30 cellular contexts compared by ENCODE assay signal in genomic region chr1:247241687-247242086, GRCh38. TPM values are rescaled to one million over a fixed set of nuclear protein-coding genes. Genes with fewer than 3 reads are reported as not detected.
DNase-seq lines count a peak whose midpoint lies in the region; ATAC-seq, FAIRE-seq and TF ChIP-seq lines count a peak whose summit lies in the region.
"Had no signal": no experiment of that assay in that cellular context is flagged by ENCODE, and none has a peak within 500 bp of the region (broad histone marks: within the 10 kb centered on the region; RNA-seq: fewer than 3 reads in every experiment).

No MANE protein-coding gene starts in this region.

- no peak overlapping the region for H3K4me2 ChIP-seq in A549
- H3K4me2 ChIP-seq in astrocyte (ENCODE audit: low read length): no peak overlapping the region
- H3K4me2 ChIP-seq: GM23338, neural progenitor cell had no signal

- H3K27ac ChIP-seq in A549 (no peak overlapping the region), astrocyte (ENCODE audit: low read depth, low read length) (no peak overlapping the region), vagina (no peak overlapping the region)
- no peak overlapping the region for H3K27ac ChIP-seq in CD8-positive, alpha-beta memory T cell (ENCODE audit: low read depth, low read length)
- H3K27ac ChIP-seq: adrenal gland, neural progenitor cell, stomach, transverse colon had no signal

- POLR2A ChIA-PET in A549 (lab: Yijun Ruan, JAX): no interaction called here
- POLR2A ChIA-PET in CD8-positive, alpha-beta memory T cell (lab: Charles Lee): no interaction called here

- peaks cover 4% of the 10 kb centered on the region for H3K4me1 Mint-ChIP-seq in astrocyte (ENCODE audit: low read depth, unreplicated experiment)
- no peaks in the 10 kb centered on the region for H3K4me1 Mint-ChIP-seq in CD8-positive, alpha-beta memory T cell
- H3K4me1 Mint-ChIP-seq: GM23338, neural progenitor cell, T-helper 17 cell had no signal

- no peaks in the 10 kb centered on the region for H3K79me2 ChIP-seq in astrocyte (ENCODE audit: insufficient read depth, low read length)

- no peaks in the 10 kb centered on the region for H3K27me3 ChIP-seq in astrocyte (ENCODE audit: insufficient read depth, low read length)
- no peaks in the 10 kb centered on the region for H3K27me3 ChIP-seq in CD8-positive, alpha-beta memory T cell (ENCODE audit: insufficient read depth, low read length, poor library complexity, severe bottlenecking)
- H3K27me3 ChIP-seq in MG63: no peaks in the 10 kb centered on the region
- H3K27me3 ChIP-seq in vagina: no peaks in the 10 kb centered on the region
- H3K27me3 ChIP-seq: adrenal gland, neural progenitor cell, stomach, transverse colon had no signal

- H3K27me3 Mint-ChIP-seq in astrocyte (ENCODE audit: low read depth, unreplicated experiment): peaks cover 3% of the 10 kb centered on the region
- peaks cover 0 to 1% of the 10 kb centered on the region in 2 donors for H3K27me3 Mint-ChIP-seq in CD8-positive, alpha-beta memory T cell
- H3K27me3 Mint-ChIP-seq: dendritic cell treated with granulocyte-macrophage colony-stimulating factor and Interleukin-4, amounts not matched to agents 40 ng/mL and 50 ng/mL, for 4 days; progenitor cell of endocrine pancreas; T-helper 17 cell had no signal

- 8% methylated on average over 2 of the region's 2 CpGs for WGBS in A549 (ENCODE audit: missing lambda C conversion rate)

- no peak overlapping the region for H3K9ac ChIP-seq in astrocyte (ENCODE audit: low read length)
- H3K9ac ChIP-seq: neural progenitor cell had no signal

- TF ChIP-seq EP300 in A549 (IDR thresholded peaks at IDR 0.05): no peak

- H3K36me3 Mint-ChIP-seq in astrocyte (ENCODE audit: low read depth, unreplicated experiment): no peaks in the 10 kb centered on the region
- peaks cover 0 to 17% (median 1%) of the 10 kb centered on the region in 3 donors for H3K36me3 Mint-ChIP-seq in CD8-positive, alpha-beta memory T cell
- H3K36me3 Mint-ChIP-seq: neural progenitor cell had no signal

- H3K4me1 ChIP-seq in A549: no peaks in the 10 kb centered on the region
- H3K4me1 ChIP-seq in astrocyte (ENCODE audit: insufficient read depth, low read length): no peaks in the 10 kb centered on the region
- H3K4me1 ChIP-seq in CD8-positive, alpha-beta memory T cell (ENCODE audit: insufficient read depth, low read length): no peaks in the 10 kb centered on the region
- H3K4me1 ChIP-seq in vagina: no peaks in the 10 kb centered on the region
- H3K4me1 ChIP-seq: adrenal gland, BE2C, Caco-2, neural progenitor cell, stomach, transverse colon had no signal

- intact Hi-C loops in vagina (cut with DNase I): no loop called here

- CTCF ChIA-PET in A549 (lab: Yijun Ruan, JAX): no interaction called here
- CTCF ChIA-PET in CD8-positive, alpha-beta memory T cell (lab: Charles Lee): no interaction called here

- TF ChIP-seq CTCF in A549 (IDR thresholded peaks at IDR 0.05): no peak
- no peak for TF ChIP-seq CTCF in astrocyte (IDR thresholded peaks at IDR 0.05; ENCODE audit: insufficient read depth, low read depth, low read length)
- no peak for TF ChIP-seq CTCF in vagina (IDR thresholded peaks at IDR 0.05)

- H3K36me3 ChIP-seq in astrocyte (ENCODE audit: insufficient read depth, low read length) (no peaks in the 10 kb centered on the region), MG63 (no peaks in the 10 kb centered on the region), vagina (no peaks in the 10 kb centered on the region)
- no peaks in the 10 kb centered on the region for H3K36me3 ChIP-seq in CD8-positive, alpha-beta memory T cell (ENCODE audit: insufficient read depth, low read length)
- H3K36me3 ChIP-seq: adrenal gland, BE2C, neural progenitor cell, stomach, transverse colon had no signal

- H2AFZ ChIP-seq in astrocyte (ENCODE audit: low read depth, low read length): no peak overlapping the region
- H2AFZ ChIP-seq: GM23338, neural progenitor cell had no signal

- peaks cover 4% of the 10 kb centered on the region for H3K9me3 Mint-ChIP-seq in astrocyte (ENCODE audit: unreplicated experiment)
- peaks cover 5 to 19% (median 15%) of the 10 kb centered on the region in 5 donors for H3K9me3 Mint-ChIP-seq in CD8-positive, alpha-beta memory T cell
- H3K9me3 Mint-ChIP-seq: GM23338 had no signal

- peak overlapping the region; percentile 66 for H3K27ac Mint-ChIP-seq in astrocyte (ENCODE audit: unreplicated experiment)
- no peak overlapping the region for H3K27ac Mint-ChIP-seq in CD8-positive, alpha-beta memory T cell
- H3K27ac Mint-ChIP-seq: dendritic cell treated with granulocyte-macrophage colony-stimulating factor and Interleukin-4, amounts not matched to agents 40 ng/mL and 50 ng/mL, for 4 days; GM23338; neural progenitor cell; progenitor cell of endocrine pancreas; T-helper 17 cell had no signal

- no peak overlapping the region for H3K4me3 ChIP-seq in A549
- H3K4me3 ChIP-seq in astrocyte (ENCODE audit: insufficient read depth, low read depth, low read length): no peak overlapping the region
- H3K4me3 ChIP-seq in CD8-positive, alpha-beta memory T cell (ENCODE audit: low read length): no peak overlapping the region
- H3K4me3 ChIP-seq in MG63: no peak overlapping the region
- no peak overlapping the region for H3K4me3 ChIP-seq in vagina
- H3K4me3 ChIP-seq: adrenal gland, GM23338, neural progenitor cell, stomach, transverse colon had no signal

- TF ChIP-seq RAD21 in A549 (conservative IDR thresholded peaks at IDR 0.05 in 1 of 2, IDR thresholded peaks at IDR 0.05 in 1 of 2): no peak

- H4K20me1 ChIP-seq in astrocyte (ENCODE audit: insufficient read depth, low read length): no peaks in the 10 kb centered on the region

- TF ChIP-seq POLR2A in A549 (IDR thresholded peaks at IDR 0.05; ENCODE audit: low read length) (no peak), vagina (IDR thresholded peaks at IDR 0.05) (no peak)

- DNase-seq in A549 (ENCODE audit: low read depth in 1 of 2, low spot score in 1 of 2): no peak
- DNase-seq in HPDE6-E6E7 (ENCODE audit: extremely low spot score): peak; percentile 13
- no peak for DNase-seq in astrocyte (ENCODE audit: low read depth)
- DNase-seq in iris pigment epithelial cell (ENCODE audit: low read depth): peak; percentile 9
- no peak for DNase-seq in stimulated activated CD4-positive, alpha-beta T cell treated with anti-CD3 and anti-CD28 coated beads, Interleukin-2, amount 100 ng/mL, for 48 hours
- no peak for DNase-seq in CD8-positive, alpha-beta memory T cell
- DNase-seq in MG63: no peak
- no peak for DNase-seq in vagina (ENCODE audit: extremely low spot score in 2 of 2)
- DNase-seq: activated CD4-positive, alpha-beta T cell treated with anti-CD3 and anti-CD28 coated beads for 4 hours; activated naive CD4-positive, alpha-beta T cell; activated T-cell treated with anti-CD3 and anti-CD28 coated beads, Interleukin-2, amount 50 U/mL, for 48 hours; adrenal gland; BE2C; Caco-2; KBM-7; left cardiac atrium; NCI-H1436 treated with DMSO at 0.1 percent for 48 hours; NCI-H510A treated with DMSO at 0.1 percent for 48 hours; stimulated activated CD8-positive, alpha-beta memory T cell treated with anti-CD3 and anti-CD28 coated beads, Interleukin-4, amount 100 ng/mL, for 48 hours; stomach; T-helper 17 cell; transverse colon had no signal

- no peak overlapping the region for H3K4me3 Mint-ChIP-seq in astrocyte (ENCODE audit: unreplicated experiment)
- H3K4me3 Mint-ChIP-seq in CD8-positive, alpha-beta memory T cell: no peak overlapping the region
- H3K4me3 Mint-ChIP-seq: dendritic cell treated with granulocyte-macrophage colony-stimulating factor and Interleukin-4, amounts not matched to agents 40 ng/mL and 50 ng/mL, for 4 days; GM23338; neural progenitor cell; T-helper 17 cell had no signal

- FAIRE-seq in A549 (lab: Jason Lieb, UNC) (peak; percentile 28), astrocyte (lab: Jason Lieb, UNC) (no peak)

- ATAC-seq in A549: no peak
- ATAC-seq: GM23338, left cardiac atrium, T-helper 17 cell had no signal

- H3K9me3 ChIP-seq in A549 (peaks cover 3% of the 10 kb centered on the region; the same call in 1 of the 3 replicates), astrocyte (ENCODE audit: insufficient read depth, low read depth, low read length) (no peaks in the 10 kb centered on the region), MG63 (no peaks in the 10 kb centered on the region), vagina (no peaks in the 10 kb centered on the region)
- H3K9me3 ChIP-seq in CD8-positive, alpha-beta memory T cell (ENCODE audit: low read length): no peaks in the 10 kb centered on the region
- H3K9me3 ChIP-seq: BE2C had no signal

TF ChIP-seq in A549, 52 proteins besides CTCF, POLR2A, EP300 and RAD21 (continues in another document):
- no peak for TF ChIP-seq MYC (IDR thresholded peaks at IDR 0.05; ENCODE audit: borderline replicate concordance, low read length)
- TF ChIP-seq CEBPB (IDR thresholded peaks at IDR 0.05): no peak
- TF ChIP-seq HMGXB4 (CRISPR knock-in tag; IDR thresholded peaks at IDR 0.05; ENCODE audit: borderline replicate concordance): no peak
- TF ChIP-seq BHLHE40 (IDR thresholded peaks at IDR 0.05; ENCODE audit: low read depth, low read length): no peak
- no peak for TF ChIP-seq RCOR1 (IDR thresholded peaks at IDR 0.05; ENCODE audit: low read depth, low read length)
- TF ChIP-seq TFCP2L1 (CRISPR knock-in tag; IDR thresholded peaks at IDR 0.05): no peak
- no peak for TF ChIP-seq CBX8 (IDR thresholded peaks at IDR 0.05)
- TF ChIP-seq FOSL2 (IDR thresholded peaks at IDR 0.05): no peak
- TF ChIP-seq FOSL2 (CRISPR knock-in tag; IDR thresholded peaks at IDR 0.05): no peak
- no peak for TF ChIP-seq SREBF2 (IDR thresholded peaks at IDR 0.05)

RNA-seq across cellular contexts. Expression of gene VN1R5, which starts 14.2 kb away (rescaled TPM):
- polyA plus RNA-seq in A549 (2011; rRNA removed): not detected in 2 replicates
- polyA plus RNA-seq in A549 (2012; cell fraction: cytosol; rRNA removed): not detected in 2 replicates
- polyA plus RNA-seq in A549 (2012; cell fraction: nucleus; rRNA removed): not detected in 2 replicates
- polyA plus RNA-seq in A549 (2017; fragmentation: RNase III; extraction: RNeasy Plus Mini Kit Qiagen cat#74134 plus additional on column Dnase treatment): not detected in 3 replicates
- polyA minus RNA-seq in A549 (2011; rRNA and poly(A)+ RNA removed): not detected in 2 replicates
- total RNA-seq in astrocyte: not detected in 2 replicates
- not detected for total RNA-seq in CD8-positive, alpha-beta memory T cell
- polyA plus RNA-seq in CD8-positive, alpha-beta memory T cell: not detected
- total RNA-seq in MG63 (2014; rRNA removed; shearing (Covaris generic); ENCODE audit: low replicate concordance): not detected in 2 replicates
- not detected for total RNA-seq in vagina
- total RNA-seq: A673, adrenal gland, Caco-2, glomerular endothelial cell, GM23338, HT-29, left cardiac atrium, progenitor cell of endocrine pancreas, SK-MEL-5, stomach, T-helper 17 cell, transverse colon had no signal
- polyA plus RNA-seq: adrenal gland, GM23338, stomach had no signal

Comparison
In these comparisons a context has a peak if more than half of its experiments do, and no peak if none do; other contexts are left out.
1. DNase-seq: peak in HPDE6-E6E7 (single experiment) and iris pigment epithelial cell (single experiment); none in A549 (0 of 2), astrocyte (single experiment), stimulated activated CD4-positive, alpha-beta T cell treated with anti-CD3 and anti-CD28 coated beads, Interleukin-2, amount 100 ng/mL, for 48 hours (0 of 2), CD8-positive, alpha-beta memory T cell (0 of 5), MG63 (single experiment) and vagina (0 of 2).